20 cellular contexts compared by ENCODE assay signal in genomic region chr13:95354156-95354555, GRCh38.
"Had no signal": no experiment of that assay in that cellular context is flagged by ENCODE, and none has a peak within 500 bp of the region (broad histone marks: within the 10 kb centered on the region; RNA-seq: fewer than 3 reads in every experiment).

No MANE protein-coding gene starts in this region.

- H3K27ac Mint-ChIP-seq: effector memory CD8-positive, alpha-beta T cell; memory B cell; mesothelial cell of epicardium; natural killer cell had no signal

- H3K36me3 Mint-ChIP-seq: memory B cell, mesothelial cell of epicardium, natural killer cell had no signal

- H3K9me3 Mint-ChIP-seq: effector memory CD8-positive, alpha-beta T cell; memory B cell; natural killer cell had no signal

- H3K36me3 ChIP-seq: esophagus squamous epithelium, left ventricle myocardium inferior, lower lobe of right lung, neutrophil, right lobe of liver, stomach, thoracic aorta, transverse colon had no signal

- H3K4me1 Mint-ChIP-seq: memory B cell, natural killer cell had no signal

- H3K4me3 ChIP-seq: esophagus squamous epithelium, left ventricle myocardium inferior, lower lobe of right lung, right lobe of liver, stomach, thoracic aorta, transverse colon had no signal

- H3K4me3 Mint-ChIP-seq: effector memory CD8-positive, alpha-beta T cell; memory B cell; mesothelial cell of epicardium; natural killer cell had no signal

- H3K27me3 ChIP-seq: esophagus squamous epithelium, neutrophil, right lobe of liver, stomach, transverse colon had no signal

- ATAC-seq: effector memory CD8-positive, alpha-beta T cell; left cardiac atrium; natural killer cell had no signal

- DNase-seq: central memory CD4-positive, alpha-beta T cell; cortex of kidney; effector memory CD8-positive, alpha-beta T cell; esophagus squamous epithelium; foreskin fibroblast; kidney; left cardiac atrium; left ventricle myocardium inferior; lower lobe of right lung; natural killer cell; stimulated activated CD4-positive, alpha-beta T cell treated with anti-CD3 and anti-CD28 coated beads, Interleukin-2, amount 100 ng/mL, for 24 hours; stimulated activated CD4-positive, alpha-beta T cell treated with anti-CD3 and anti-CD28 coated beads, Interleukin-4, amount 100 ng/mL, for 4 hours; stimulated activated naive CD4-positive, alpha-beta T cell; transverse colon had no signal

- H3K27ac ChIP-seq: esophagus squamous epithelium, left ventricle myocardium inferior, lower lobe of right lung, neutrophil, stomach, thoracic aorta, transverse colon had no signal

- H3K9me3 ChIP-seq: esophagus squamous epithelium, lower lobe of right lung, neutrophil, right lobe of liver, thoracic aorta, transverse colon had no signal

- FAIRE-seq: kidney had no signal
